Comparison of ENCODE assay signal across 37 cellular contexts in genomic region chr11:70865356-70865755, GRCh38.
A peak's percentile ranks its signal among the peaks of the same experiment; 100 is the strongest.
DNase-seq lines count a peak whose midpoint lies in the region; ATAC-seq, FAIRE-seq and TF ChIP-seq lines count a peak whose summit lies in the region.
"Had no signal": no experiment of that assay in that cellular context is flagged by ENCODE, and none has a peak within 500 bp of the region (broad histone marks: within the 10 kb centered on the region; RNA-seq: fewer than 3 reads in every experiment).

No MANE protein-coding gene starts in this region.

- H3K4me3 ChIP-seq in right cardiac atrium (ENCODE audit: low read length) (no peak overlapping the region), kidney (ENCODE audit: low read length in 2 of 2) (no peak overlapping the region), neuronal stem cell (ENCODE audit: low read length in 2 of 2) (no peak overlapping the region), thyroid gland (replicated peaks in 1 of 3) (no peak overlapping the region)
- H3K4me3 ChIP-seq: A549; BLaER1; BLaER1 treated with 17β-estradiol and CSF1 and Interleukin-3, amounts not matched to agents 10 nM and 100 nM had no signal

- H3K4me2 ChIP-seq in neuronal stem cell (ENCODE audit: insufficient read depth, low read length, poor library complexity, severe bottlenecking): no peak overlapping the region
- H3K4me2 ChIP-seq: A549; BLaER1; BLaER1 treated with 17β-estradiol and CSF1 and Interleukin-3, amounts not matched to agents 10 nM and 100 nM had no signal

- no peak for TF ChIP-seq POLR2A in thyroid gland (IDR thresholded peaks at IDR 0.05)

- 88% methylated on average over 10 of the region's 10 CpGs for WGBS in right cardiac atrium
- no CpG with 5 or more reads among the region's 10 CpGs for WGBS in neuronal stem cell (ENCODE audit: extremely low coverage in 2 of 2, insufficient read length in 2 of 2, insufficient replicate concordance in 1 of 2), 2 donors
- 85 to 88% methylated on average over 10 of the region's 10 CpGs for WGBS in thyroid gland, 2 donors

- peak overlapping the region; percentile 11 for H3K18ac ChIP-seq in neuronal stem cell (ENCODE audit: low read length)

- H3K9me3 ChIP-seq in right cardiac atrium (ENCODE audit: control insufficient read depth, low read length) (no peaks in the 10 kb centered on the region), kidney (ENCODE audit: control insufficient read depth in 1 of 2, low read length in 2 of 2) (no peaks in the 10 kb centered on the region), neuronal stem cell (replicated peaks in 1 of 2; ENCODE audit: control insufficient read depth in 2 of 2, insufficient read depth in 1 of 2, low read depth in 1 of 2, low read length in 2 of 2) (no peaks in the 10 kb centered on the region), thyroid gland (no peaks in the 10 kb centered on the region)
- H3K9me3 ChIP-seq: A549; BE2C; BLaER1; BLaER1 treated with 17β-estradiol and CSF1 and Interleukin-3, amounts not matched to agents 10 nM and 100 nM; Caco-2 had no signal

- H2BK12ac ChIP-seq in neuronal stem cell (ENCODE audit: low read length): no peak overlapping the region

- no peaks in the 10 kb centered on the region for H3K27me3 ChIP-seq in right cardiac atrium (ENCODE audit: control insufficient read depth, insufficient read depth)
- H3K27me3 ChIP-seq in neuronal stem cell (ENCODE audit: control insufficient read depth in 3 of 3, insufficient read depth in 3 of 3, low read depth in 1 of 3, low read length in 3 of 3): no peaks in the 10 kb centered on the region
- no peaks in the 10 kb centered on the region for H3K27me3 ChIP-seq in thyroid gland
- H3K27me3 ChIP-seq: BLaER1; BLaER1 treated with 17β-estradiol and CSF1 and Interleukin-3, amounts not matched to agents 10 nM and 100 nM had no signal

- no peak overlapping the region for H3K4ac ChIP-seq in neuronal stem cell (ENCODE audit: low read length)

- H3K27ac Mint-ChIP-seq in neural crest cell (ENCODE audit: unreplicated experiment): peak overlapping the region; percentile 91
- H3K27ac Mint-ChIP-seq: B cell; CD14-positive monocyte; CD4-positive, alpha-beta memory T cell; CD4-positive, alpha-beta T cell; CD4-positive, CD25-positive, alpha-beta regulatory T cell; CD8-positive, alpha-beta memory T cell; CD8-positive, alpha-beta T cell had no signal

- H3K27ac ChIP-seq in right cardiac atrium (ENCODE audit: low read length): no peak overlapping the region
- no peak overlapping the region for H3K27ac ChIP-seq in kidney (ENCODE audit: low read depth in 2 of 2, low read length in 2 of 2)
- no peak overlapping the region for H3K27ac ChIP-seq in neuronal stem cell (replicated peaks; ENCODE audit: low read length)
- no peak overlapping the region for H3K27ac ChIP-seq in thyroid gland
- H3K27ac ChIP-seq: 22Rv1; A549; BLaER1; BLaER1 treated with 17β-estradiol and CSF1 and Interleukin-3, amounts not matched to agents 10 nM and 100 nM; C4-2B had no signal

- peak overlapping the region; percentile 7 for H2BK15ac ChIP-seq in neuronal stem cell (ENCODE audit: low read length)

- no peaks in the 10 kb centered on the region for H3K36me3 ChIP-seq in kidney (ENCODE audit: control insufficient read depth in 1 of 2, insufficient read depth in 2 of 2, low read length in 2 of 2)
- H3K36me3 ChIP-seq in neuronal stem cell (replicated peaks in 1 of 2; ENCODE audit: control insufficient read depth in 2 of 2, insufficient read depth in 2 of 2, low read length in 2 of 2): no peaks in the 10 kb centered on the region
- no peaks in the 10 kb centered on the region for H3K36me3 ChIP-seq in thyroid gland
- H3K36me3 ChIP-seq: BE2C; BLaER1; BLaER1 treated with 17β-estradiol and CSF1 and Interleukin-3, amounts not matched to agents 10 nM and 100 nM had no signal

- H3K9me3 Mint-ChIP-seq in neural crest cell: no peaks in the 10 kb centered on the region
- H3K9me3 Mint-ChIP-seq: CD4-positive, alpha-beta T cell; CD8-positive, alpha-beta T cell had no signal

- no peak overlapping the region for H4K8ac ChIP-seq in neuronal stem cell (ENCODE audit: low read depth, low read length)

- H2BK5ac ChIP-seq in neuronal stem cell (ENCODE audit: low read length): no peak overlapping the region

- H4K91ac ChIP-seq in neuronal stem cell (ENCODE audit: low read depth, low read length, poor library complexity): no peak overlapping the region

- no peak for FAIRE-seq in kidney (lab: Jason Lieb, UNC)
- FAIRE-seq: A204.1, A549, D721Med had no signal

- H3K4me3 Mint-ChIP-seq in neural crest cell: no peak overlapping the region
- H3K4me3 Mint-ChIP-seq: B cell; CD14-positive monocyte; CD4-positive, alpha-beta memory T cell; CD4-positive, alpha-beta T cell; CD4-positive, CD25-positive, alpha-beta regulatory T cell; CD8-positive, alpha-beta memory T cell; CD8-positive, alpha-beta T cell had no signal

- peak overlapping the region; percentile 58 for H2AK5ac ChIP-seq in neuronal stem cell (ENCODE audit: low read depth, low read length)

- H3K4me1 ChIP-seq in right cardiac atrium (ENCODE audit: control insufficient read depth, insufficient read depth, low read length): no peaks in the 10 kb centered on the region
- H3K4me1 ChIP-seq in kidney (ENCODE audit: control insufficient read depth in 1 of 2, insufficient read depth in 1 of 2, low read depth in 1 of 2, low read length in 2 of 2): no peaks in the 10 kb centered on the region
- peaks cover 10 to 17% of the 10 kb centered on the region in 2 donors for H3K4me1 ChIP-seq in neuronal stem cell (ENCODE audit: control insufficient read depth in 2 of 2, insufficient read depth in 1 of 2, low read depth in 1 of 2, low read length in 2 of 2)
- no peaks in the 10 kb centered on the region for H3K4me1 ChIP-seq in thyroid gland
- H3K4me1 ChIP-seq: A549; BE2C; BLaER1; BLaER1 treated with 17β-estradiol and CSF1 and Interleukin-3, amounts not matched to agents 10 nM and 100 nM had no signal

- H3K36me3 Mint-ChIP-seq in neural crest cell (ENCODE audit: low read depth): no peaks in the 10 kb centered on the region
- H3K36me3 Mint-ChIP-seq: CD14-positive monocyte; CD4-positive, alpha-beta memory T cell; CD4-positive, CD25-positive, alpha-beta regulatory T cell; CD8-positive, alpha-beta memory T cell; CD8-positive, alpha-beta T cell had no signal

- intact Hi-C loops in Right ventricle myocardium inferior (cut with DNase I): no loop called here
- intact Hi-C loops in right cardiac atrium (cut with DNase I): no loop called here
- intact Hi-C loops in kidney (cut with DNase I): no loop called here
- intact Hi-C loops in thyroid gland (cut with DNase I): no loop called here

- no peak for ATAC-seq in Right ventricle myocardium inferior
- no peak for ATAC-seq in right cardiac atrium
- no peak for ATAC-seq in HG03280 (IDR thresholded peaks at IDR 0.05; ENCODE audit: unreplicated experiment)
- ATAC-seq: A549; CD8-positive, alpha-beta T cell had no signal

- H2BK120ac ChIP-seq in neuronal stem cell (ENCODE audit: low read depth, low read length): no peak overlapping the region

- H3K14ac ChIP-seq in neuronal stem cell (ENCODE audit: low read length): no peak overlapping the region

- TF ChIP-seq CTCF in kidney (IDR thresholded peaks at IDR 0.05; ENCODE audit: borderline replicate concordance, extremely low read depth, insufficient read depth) (no peak), neural crest cell (conservative IDR thresholded peaks at IDR 0.05) (no peak), thyroid gland (IDR thresholded peaks at IDR 0.05) (no peak)

- no peak overlapping the region for H2AFZ ChIP-seq in neuronal stem cell (ENCODE audit: low read length)

- H3K23ac ChIP-seq in neuronal stem cell (ENCODE audit: low read depth, low read length, poor library complexity): no peak overlapping the region

- no peaks in the 10 kb centered on the region for H3K27me3 Mint-ChIP-seq in neural crest cell (ENCODE audit: low read depth)
- H3K27me3 Mint-ChIP-seq: CD4-positive, alpha-beta T cell had no signal

- H3K9ac ChIP-seq in kidney (ENCODE audit: low read length in 2 of 2) (no peak overlapping the region), neuronal stem cell (ENCODE audit: low read depth, low read length, poor library complexity) (no peak overlapping the region)
- H3K9ac ChIP-seq: BLaER1; BLaER1 treated with 17β-estradiol and CSF1 and Interleukin-3, amounts not matched to agents 10 nM and 100 nM had no signal

- H3K79me1 ChIP-seq in neuronal stem cell (ENCODE audit: low read depth, low read length): no peaks in the 10 kb centered on the region

- peaks cover 16% of the 10 kb centered on the region for H3K4me1 Mint-ChIP-seq in neural crest cell
- H3K4me1 Mint-ChIP-seq: B cell; CD14-positive monocyte; CD4-positive, alpha-beta memory T cell; CD4-positive, CD25-positive, alpha-beta regulatory T cell; CD8-positive, alpha-beta memory T cell had no signal

- DNase-seq in Right ventricle myocardium inferior (ENCODE audit: missing footprints) (peak; percentile 35), right cardiac atrium (no peak), kidney (peak; percentile 40), neural crest cell (ENCODE audit: low read depth, low spot score) (no peak), neuronal stem cell (ENCODE audit: low spot score) (no peak), SHP77 (lab: John Stamatoyannopoulos, UW) (no peak), thyroid gland (no peak)
- DNase-seq: 8988T; ACHN; AML-193; BE2C; C1 segment of cervical spinal cord; Caco-2; Calu3; CD4-positive, alpha-beta memory T cell; CD4-positive, alpha-beta T cell; CD4-positive, CD25-positive, alpha-beta regulatory T cell; CD8-positive, alpha-beta memory T cell; CD8-positive, alpha-beta T cell; COR-L47; DMS 273 treated with DMSO at 0.1 percent for 48 hours; DMS153; DMS53; DMS79; DMS79 treated with DMSO at 0.1 percent for 48 hours; DND-41; EL had no signal

Comparison
In these comparisons a context has a peak if more than half of its experiments do, and no peak if none do; other contexts are left out.
1. DNase-seq: peak in Right ventricle myocardium inferior (single experiment) and kidney (single experiment); none in right cardiac atrium (0 of 3), neural crest cell (single experiment), neuronal stem cell (single experiment), SHP77 (0 of 2) and thyroid gland (0 of 2).